In the genomic region with DNA sequence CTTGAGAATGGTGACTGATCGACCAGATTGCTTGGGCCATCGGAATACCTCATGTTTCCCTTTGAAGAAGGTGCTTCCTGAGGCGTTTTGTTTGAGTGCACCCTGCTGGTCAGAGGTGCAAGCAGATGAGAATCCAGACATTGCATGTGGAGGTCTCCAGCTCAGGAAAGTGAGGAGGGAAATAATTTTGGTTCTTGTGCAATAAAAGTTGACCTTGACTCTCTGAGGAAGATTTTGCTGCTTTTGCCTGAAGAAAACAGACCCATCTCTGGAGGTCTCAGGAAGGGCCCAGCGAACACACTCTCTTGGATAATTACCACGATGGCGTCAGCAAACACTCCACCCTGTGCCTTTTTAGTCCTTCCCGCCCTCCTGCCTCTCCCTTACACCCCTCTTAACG, we compare ENCODE assay signal across 10 cellular contexts.
A peak's percentile ranks its signal among the peaks of the same experiment; 100 is the strongest.
DNase-seq lines count a peak whose midpoint lies in the region; ATAC-seq and TF ChIP-seq lines count a peak whose summit lies in the region.
"Had no signal": no experiment of that assay in that cellular context is flagged by ENCODE, and none has a peak within 500 bp of the region (broad histone marks: within the 10 kb centered on the region; RNA-seq: fewer than 3 reads in every experiment).

No MANE protein-coding gene starts in this region.

- peak; percentile 40 for DNase-seq in HT-29 (ENCODE audit: low spot score)
- no peak for DNase-seq in left colon
- DNase-seq in stimulated activated CD4-positive, alpha-beta T cell treated with anti-CD3 and anti-CD28 coated beads, Interleukin-4, amount 100 ng/mL, for 4 hours, result no peak
- DNase-seq in activated naive CD8-positive, alpha-beta T cell treated with anti-CD3 and anti-CD28 coated beads, Interleukin-2, amount 50 U/mL, for 24 hours, result no peak
- no peak for DNase-seq in GM19240 (ENCODE audit: insufficient read length, low spot score)
- DNase-seq: DMS153, NCI-H510A had no signal

- intact Hi-C loops in left colon (cut with DNase I, micrococcal nuclease), result no loop called here

- H3K27ac Mint-ChIP-seq in activated naive CD8-positive, alpha-beta T cell treated with anti-CD3 and anti-CD28 coated beads, Interleukin-2, amount 50 U/mL, for 24 hours, result no peak overlapping the region

- no peak overlapping the region for H3K4me3 Mint-ChIP-seq in activated naive CD8-positive, alpha-beta T cell treated with anti-CD3 and anti-CD28 coated beads, Interleukin-2, amount 50 U/mL, for 24 hours

- peaks cover 7% of the 10 kb centered on the region for H3K36me3 Mint-ChIP-seq in activated naive CD8-positive, alpha-beta T cell treated with anti-CD3 and anti-CD28 coated beads, Interleukin-2, amount 50 U/mL, for 24 hours (ENCODE audit: low read depth)

- no peaks in the 10 kb centered on the region for H3K9me3 Mint-ChIP-seq in activated naive CD8-positive, alpha-beta T cell treated with anti-CD3 and anti-CD28 coated beads, Interleukin-2, amount 50 U/mL, for 24 hours

- no peak overlapping the region for H3K27ac ChIP-seq in C4-2B
- peak overlapping the region; percentile 10 for H3K27ac ChIP-seq in angular gyrus (ENCODE audit: low read depth, low read length)

- peak; percentile 39 for TF ChIP-seq CTCF in C4-2B (conservative IDR thresholded peaks at IDR 0.05)

- ATAC-seq in left colon (peak; percentile 53), GM21786 (IDR thresholded peaks at IDR 0.05; ENCODE audit: unreplicated experiment) (no peak)
- ATAC-seq in activated naive CD8-positive, alpha-beta T cell treated with anti-CD3 and anti-CD28 coated beads, Interleukin-2, amount 50 U/mL, for 24 hours, result no peak

- no peaks in the 10 kb centered on the region for H3K27me3 Mint-ChIP-seq in activated naive CD8-positive, alpha-beta T cell treated with anti-CD3 and anti-CD28 coated beads, Interleukin-2, amount 50 U/mL, for 24 hours

- no peaks in the 10 kb centered on the region for H3K4me1 Mint-ChIP-seq in activated naive CD8-positive, alpha-beta T cell treated with anti-CD3 and anti-CD28 coated beads, Interleukin-2, amount 50 U/mL, for 24 hours
